In the genomic region with DNA sequence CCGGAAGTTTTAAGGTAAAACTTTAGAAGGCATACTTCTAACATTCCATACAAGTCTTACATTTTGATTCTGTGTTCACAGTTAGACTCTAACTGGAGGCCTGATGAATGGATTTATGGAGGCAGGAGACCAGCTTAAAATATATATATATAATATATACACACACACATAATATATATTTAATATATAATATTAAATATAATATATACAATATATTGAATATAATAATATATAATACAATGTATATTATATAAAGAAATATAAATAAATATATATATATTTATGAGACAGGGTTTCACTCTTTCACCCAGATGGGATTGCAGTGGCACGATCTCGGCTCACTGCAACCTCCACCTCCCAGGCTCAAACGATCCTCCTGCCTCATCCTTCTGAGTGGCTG, we compare ENCODE assay signal across 6 cellular contexts. TPM values are rescaled to one million over a fixed set of nuclear protein-coding genes. Genes with fewer than 3 reads are reported as not detected.
"Had no signal": no experiment of that assay in that cellular context is flagged by ENCODE, and none has a peak within 500 bp of the region (broad histone marks: within the 10 kb centered on the region; RNA-seq: fewer than 3 reads in every experiment).

No MANE protein-coding gene starts in this region.

- ATAC-seq: GM23338, HepG2 had no signal

- H3K27ac ChIP-seq: HL-60 had no signal

- H3K4me2 ChIP-seq: GM23338 had no signal

- H3K4me3 ChIP-seq: GM23338 had no signal

- DNase-seq: H9, HCEC 1CT had no signal

- H2AFZ ChIP-seq: GM23338 had no signal

RNA-seq across cellular contexts. Expression of gene TDO2, which starts 58.1 kb away (rescaled TPM):
- total RNA-seq: H1, H9, HepG2 had no signal
